ENCODE assay signal across 12 cellular contexts in genomic region chr3:14204605-14205284, GRCh38. TPM values are rescaled to one million over a fixed set of nuclear protein-coding genes. Genes with fewer than 3 reads are reported as not detected.
A peak's percentile ranks its signal among the peaks of the same experiment; 100 is the strongest.
DNase-seq lines count a peak whose midpoint lies in the region; ATAC-seq and TF ChIP-seq lines count a peak whose summit lies in the region.
"Had no signal": no experiment of that assay in that cellular context is flagged by ENCODE, and none has a peak within 500 bp of the region (broad histone marks: within the 10 kb centered on the region; RNA-seq: fewer than 3 reads in every experiment).

No MANE protein-coding gene starts in this region.

- no peaks in the 10 kb centered on the region for H3K27me3 ChIP-seq in HCT116 (ENCODE audit: insufficient read depth, low read length)
- no peaks in the 10 kb centered on the region for H3K27me3 ChIP-seq in heart left ventricle

- RAD21 ChIA-PET in HCT116 (lab: Charles Lee; ENCODE audit: low non-redundant PET in 1 of 2, low total read pairs in 2 of 2, uncharacterized antibody in 2 of 2, unreplicated experiment in 2 of 2) = interaction anchor here in 1 of 2 experiments (1.1 to 1.6 kb wide), 2 partner anchors 9 to 257 kb away, joined by 3 to 7 read pairs; no protein-coding TSS in a partner anchor

- H3K36me3 ChIP-seq in HCT116 (ENCODE audit: control insufficient read depth in 1 of 2, insufficient read depth in 2 of 2, low read length in 2 of 2) (no peaks in the 10 kb centered on the region), heart left ventricle (peaks cover 0 to 4% (median 0%) of the 10 kb centered on the region in 9 donors)

- peak overlapping the region; percentile 45 for H3K27ac Mint-ChIP-seq in T-helper 17 cell
- H3K27ac Mint-ChIP-seq: GM23338, type B pancreatic cell had no signal

- H3K4me2 ChIP-seq in HCT116 (ENCODE audit: low read length) = no peak overlapping the region
- H3K4me2 ChIP-seq: GM23338 had no signal

- H3K27me3 Mint-ChIP-seq in T-helper 17 cell = no peaks in the 10 kb centered on the region

- H3K27ac ChIP-seq in HCT116 (ENCODE audit: low read depth, low read length) = no peak overlapping the region
- H3K27ac ChIP-seq in heart left ventricle = peak overlapping the region in 9 of 12 donors; percentile 12 to 88 (median 73)

- H3K9me3 ChIP-seq in HCT116 (ENCODE audit: control insufficient read depth in 1 of 2, insufficient read depth in 1 of 2, low read depth in 1 of 2, low read length in 2 of 2) (no peaks in the 10 kb centered on the region), T-helper 17 cell (ENCODE audit: control insufficient read depth, low read length, poor library complexity, severe bottlenecking) (no peaks in the 10 kb centered on the region), heart left ventricle (no peaks in the 10 kb centered on the region)

- no peak overlapping the region for H2AFZ ChIP-seq in HCT116 (ENCODE audit: low read depth, low read length, poor library complexity, severe bottlenecking)
- H2AFZ ChIP-seq: GM23338 had no signal

- H3K4me1 ChIP-seq in HCT116 (ENCODE audit: control insufficient read depth in 1 of 2, insufficient read depth in 2 of 2, low read length in 2 of 2) (no peaks in the 10 kb centered on the region), heart left ventricle (peaks cover 0 to 39% (median 25%) of the 10 kb centered on the region in 12 donors)

- no peak for DNase-seq in HCT116 (ENCODE audit: low read depth, low spot score)
- no peak for DNase-seq in T-helper 17 cell
- peak in 2 of 5 donors; percentile 45 to 53 for DNase-seq in heart left ventricle
- no peak for DNase-seq in sciatic nerve (ENCODE audit: low spot score)
- DNase-seq in COLO668 (lab: John Stamatoyannopoulos, UW; ENCODE audit: unreplicated experiment) = no peak
- no peak for DNase-seq in H4 (ENCODE audit: low spot score)
- no peak for DNase-seq in effector CD8-positive, alpha-beta T cell (lab: John Stamatoyannopoulos, UW)
- DNase-seq: NCI-H187; stimulated activated CD4-positive, alpha-beta T cell treated with anti-CD3 and anti-CD28 coated beads, Interleukin-2, amount 100 ng/mL, for 24 hours had no signal

- no peak overlapping the region for H3K4me3 Mint-ChIP-seq in T-helper 17 cell
- H3K4me3 Mint-ChIP-seq: GM23338, type B pancreatic cell had no signal

- POLR2A ChIA-PET in HCT116 (lab: Charles Lee) = no interaction called here

- TF ChIP-seq CTCF in HCT116 (IDR thresholded peaks at IDR 0.05 in 2 of 3, conservative IDR thresholded peaks at IDR 0.05 in 1 of 3; ENCODE audit: borderline replicate concordance in 1 of 3, insufficient read depth in 1 of 3, low read depth in 2 of 3, low read length in 2 of 3) (no peak), heart left ventricle (IDR thresholded peaks at IDR 0.05) (no peak)

- H3K4me3 ChIP-seq in HCT116 (replicated peaks in 1 of 2; ENCODE audit: low read depth in 1 of 2, low read length in 2 of 2) = no peak overlapping the region
- no peak overlapping the region for H3K4me3 ChIP-seq in heart left ventricle
- H3K4me3 ChIP-seq: GM23338 had no signal

- 38 to 50% (median 40%) methylated on average over 10 of the region's 10 CpGs for WGBS in heart left ventricle, 4 donors

- intact Hi-C loops in HCT116 (cut with micrococcal nuclease) (loop anchor here (10.0 kb wide), 1 partner anchor 720 kb away; no protein-coding TSS in a partner anchor), heart left ventricle (cut with DNase I) (loop anchor here in 8 of 10 donors (1.0 to 10.0 kb wide), 10 partner anchors 28 to 348 kb away; no protein-coding TSS in a partner anchor), sciatic nerve (cut with DNase I) (loop anchor here (5.0 kb wide), 1 partner anchor 263 kb away; no protein-coding TSS in a partner anchor)

- no peak for TF ChIP-seq RAD21 in HCT116 (IDR thresholded peaks at IDR 0.05; ENCODE audit: low read depth)

- peaks cover 5% of the 10 kb centered on the region for H3K36me3 Mint-ChIP-seq in T-helper 17 cell (ENCODE audit: low read depth)

- no peaks in the 10 kb centered on the region for H4K20me1 ChIP-seq in HCT116 (ENCODE audit: insufficient read depth)

- H3K9ac ChIP-seq in HCT116 (ENCODE audit: low read length) = no peak overlapping the region

- H3K4me1 Mint-ChIP-seq in T-helper 17 cell = peaks cover 7% of the 10 kb centered on the region

- BruUV-seq in HCT116 (replicated peaks; lab: Mats Ljungman, UMichigan) = no TSS peak

- TF ChIP-seq POLR2A in HCT116 (IDR thresholded peaks at IDR 0.05; ENCODE audit: borderline replicate concordance, extremely low read depth, insufficient read depth, insufficient read length) = no peak
- TF ChIP-seq POLR2A in heart left ventricle (IDR thresholded peaks at IDR 0.05) = no peak

- H3K79me2 ChIP-seq in HCT116 (ENCODE audit: insufficient read depth, low read length) = no peaks in the 10 kb centered on the region

- no peaks in the 10 kb centered on the region for H3K9me2 ChIP-seq in HCT116 (ENCODE audit: insufficient read depth)

- no peak for ATAC-seq in HCT116
- ATAC-seq in T-helper 17 cell = no peak
- ATAC-seq in heart left ventricle = peak; percentile 62 to 86 (median 76)
- peak; percentile 87 for ATAC-seq in sciatic nerve
- ATAC-seq in GM21576 (IDR thresholded peaks at IDR 0.05; ENCODE audit: unreplicated experiment) = no peak

- CTCF ChIA-PET in HCT116 (lab: Charles Lee) = interaction anchor here (0.9 to 2.3 kb wide), 7 partner anchors 22 to 341 kb away, joined by 3 to 22 read pairs (median 5); no protein-coding TSS in a partner anchor

TF ChIP-seq in HCT116, 20 proteins besides CTCF, POLR2A, EP300 and RAD21:
- TF ChIP-seq POLR2AphosphoS5 (IDR thresholded peaks at IDR 0.05; ENCODE audit: low read depth, low read length) = no peak
- TF ChIP-seq CEBPB (IDR thresholded peaks at IDR 0.05; ENCODE audit: low read depth) = 0 out of 2 replicates have a peak, but pooled peaks have one; percentile 25
- no peak for TF ChIP-seq FOSL1 (IDR thresholded peaks at IDR 0.05; ENCODE audit: low read depth)
- no peak for TF ChIP-seq EGR1 (IDR thresholded peaks at IDR 0.05; ENCODE audit: low read depth)

RNA-seq across cellular contexts. Expression of gene LSM3, which starts 26.1 kb away (rescaled TPM):
- total RNA-seq in HCT116 (2021; ENCODE audit: unreplicated experiment) = 17.4 TPM
- polyA plus RNA-seq in HCT116 (2012) = 5.6 and 7.4 TPM in 2 replicates
- 1 to 10 TPM; 5.5 to 6.3 TPM for total RNA-seq in T-helper 17 cell
- 10 to 100 TPM; 11.6 to 15.9 (median 13.7) TPM for total RNA-seq in heart left ventricle
- polyA plus RNA-seq in heart left ventricle = 10 to 100 TPM; 11.7 to 14.0 TPM
- total RNA-seq in sciatic nerve = 8.9 TPM
- 39.2 and 42.7 TPM in 2 replicates for total RNA-seq in H4 (2014; rRNA removed; shearing (Covaris generic))

RNA-seq across cellular contexts. Expression of gene XPC, which starts 26.3 kb away (rescaled TPM):
- total RNA-seq in HCT116 (2021; ENCODE audit: unreplicated experiment) (29.5 TPM), T-helper 17 cell (10 to 100 TPM; 65.0 to 76.4 TPM), heart left ventricle (10 to 100 TPM in 5 of 9 donors, 1 to 10 TPM in 4; 7.0 to 20.0 (median 11.1) TPM), sciatic nerve (54.2 TPM)
- polyA plus RNA-seq in HCT116 (2012) = 21.6 and 22.6 TPM in 2 replicates
- polyA plus RNA-seq in heart left ventricle = 1 to 10 TPM; 6.1 to 9.2 TPM
- 17.1 and 22.5 TPM in 2 replicates for total RNA-seq in H4 (2014; rRNA removed; shearing (Covaris generic))

Comparison
In these comparisons a context has a peak if more than half of its experiments do, and no peak if none do; other contexts are left out.
1. ATAC-seq: peak in heart left ventricle (4 of 4) and sciatic nerve (single experiment); none in HCT116 (single experiment), T-helper 17 cell (single experiment) and GM21576 (single experiment).